Comparison of ENCODE assay signal across 1 cellular context in the genomic region with DNA sequence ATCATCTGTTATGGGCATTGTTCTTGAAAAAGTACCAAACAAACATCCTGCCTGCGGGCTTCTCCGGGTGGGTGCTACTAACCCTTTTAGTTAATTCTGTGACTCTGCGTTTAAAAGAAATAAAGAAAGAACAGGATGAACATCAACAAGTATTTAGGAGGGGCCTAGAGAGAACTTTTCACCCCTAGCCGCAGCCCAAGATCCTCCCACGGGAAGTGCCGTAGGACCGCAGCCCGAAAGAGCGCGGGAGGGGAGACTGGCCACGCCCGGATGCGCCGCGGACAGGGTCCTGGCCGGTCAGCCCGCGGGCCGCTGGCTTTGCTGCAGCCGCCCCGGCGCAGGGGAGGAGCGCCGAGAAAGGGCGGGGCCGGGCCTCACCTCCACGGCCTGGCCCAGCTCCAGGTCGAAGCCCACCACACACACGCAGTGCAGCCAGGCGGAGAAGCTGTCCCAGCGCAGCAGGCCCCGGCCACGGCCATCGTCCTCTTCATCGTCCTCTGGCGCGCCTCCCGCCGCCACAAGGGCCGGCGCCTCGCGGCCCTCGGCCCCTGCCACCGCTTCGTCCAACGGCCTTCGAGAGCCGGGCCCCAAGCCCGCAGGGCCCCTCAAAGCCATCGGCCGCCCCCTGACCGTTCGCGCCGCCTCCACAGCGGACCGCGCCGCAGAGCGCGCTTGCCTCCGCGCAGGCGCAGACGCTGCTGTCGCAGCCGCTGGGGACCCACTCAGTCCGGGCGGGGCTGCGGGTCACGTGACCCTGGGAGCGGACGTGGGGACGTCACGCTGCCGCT.
A peak's percentile ranks its signal among the peaks of the same experiment; 100 is the strongest.
TF ChIP-seq lines count a peak whose summit lies in the region.

A gene with protein sequence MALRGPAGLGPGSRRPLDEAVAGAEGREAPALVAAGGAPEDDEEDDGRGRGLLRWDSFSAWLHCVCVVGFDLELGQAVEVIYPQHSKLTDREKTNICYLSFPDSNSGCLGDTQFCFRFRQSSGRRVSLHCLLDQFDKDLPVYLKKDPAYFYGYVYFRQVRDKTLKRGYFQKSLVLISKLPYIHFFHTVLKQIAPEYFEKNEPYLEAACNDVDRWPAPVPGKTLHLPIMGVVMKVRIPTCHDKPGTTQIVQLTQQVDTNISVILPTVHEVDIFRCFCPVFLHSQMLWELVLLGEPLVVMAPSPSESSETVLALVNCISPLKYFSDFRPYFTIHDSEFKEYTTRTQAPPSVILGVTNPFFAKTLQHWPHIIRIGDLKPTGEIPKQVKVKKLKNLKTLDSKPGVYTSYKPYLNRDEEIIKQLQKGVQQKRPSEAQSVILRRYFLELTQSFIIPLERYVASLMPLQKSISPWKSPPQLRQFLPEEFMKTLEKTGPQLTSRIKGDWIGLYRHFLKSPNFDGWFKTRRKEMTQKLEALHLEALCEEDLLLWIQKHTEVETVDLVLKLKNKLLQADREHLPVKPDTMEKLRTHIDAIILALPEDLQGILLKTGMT (minus strand): TSS at position 674 of the 788 bp plus-strand sequence. CDS start 59 bp downstream, at position 615.

TF ChIP-seq in HepG2, 621 proteins besides CTCF, POLR2A, EP300 and RAD21 (continued from another document and continues in another):
- TF ChIP-seq, protein P1, sequence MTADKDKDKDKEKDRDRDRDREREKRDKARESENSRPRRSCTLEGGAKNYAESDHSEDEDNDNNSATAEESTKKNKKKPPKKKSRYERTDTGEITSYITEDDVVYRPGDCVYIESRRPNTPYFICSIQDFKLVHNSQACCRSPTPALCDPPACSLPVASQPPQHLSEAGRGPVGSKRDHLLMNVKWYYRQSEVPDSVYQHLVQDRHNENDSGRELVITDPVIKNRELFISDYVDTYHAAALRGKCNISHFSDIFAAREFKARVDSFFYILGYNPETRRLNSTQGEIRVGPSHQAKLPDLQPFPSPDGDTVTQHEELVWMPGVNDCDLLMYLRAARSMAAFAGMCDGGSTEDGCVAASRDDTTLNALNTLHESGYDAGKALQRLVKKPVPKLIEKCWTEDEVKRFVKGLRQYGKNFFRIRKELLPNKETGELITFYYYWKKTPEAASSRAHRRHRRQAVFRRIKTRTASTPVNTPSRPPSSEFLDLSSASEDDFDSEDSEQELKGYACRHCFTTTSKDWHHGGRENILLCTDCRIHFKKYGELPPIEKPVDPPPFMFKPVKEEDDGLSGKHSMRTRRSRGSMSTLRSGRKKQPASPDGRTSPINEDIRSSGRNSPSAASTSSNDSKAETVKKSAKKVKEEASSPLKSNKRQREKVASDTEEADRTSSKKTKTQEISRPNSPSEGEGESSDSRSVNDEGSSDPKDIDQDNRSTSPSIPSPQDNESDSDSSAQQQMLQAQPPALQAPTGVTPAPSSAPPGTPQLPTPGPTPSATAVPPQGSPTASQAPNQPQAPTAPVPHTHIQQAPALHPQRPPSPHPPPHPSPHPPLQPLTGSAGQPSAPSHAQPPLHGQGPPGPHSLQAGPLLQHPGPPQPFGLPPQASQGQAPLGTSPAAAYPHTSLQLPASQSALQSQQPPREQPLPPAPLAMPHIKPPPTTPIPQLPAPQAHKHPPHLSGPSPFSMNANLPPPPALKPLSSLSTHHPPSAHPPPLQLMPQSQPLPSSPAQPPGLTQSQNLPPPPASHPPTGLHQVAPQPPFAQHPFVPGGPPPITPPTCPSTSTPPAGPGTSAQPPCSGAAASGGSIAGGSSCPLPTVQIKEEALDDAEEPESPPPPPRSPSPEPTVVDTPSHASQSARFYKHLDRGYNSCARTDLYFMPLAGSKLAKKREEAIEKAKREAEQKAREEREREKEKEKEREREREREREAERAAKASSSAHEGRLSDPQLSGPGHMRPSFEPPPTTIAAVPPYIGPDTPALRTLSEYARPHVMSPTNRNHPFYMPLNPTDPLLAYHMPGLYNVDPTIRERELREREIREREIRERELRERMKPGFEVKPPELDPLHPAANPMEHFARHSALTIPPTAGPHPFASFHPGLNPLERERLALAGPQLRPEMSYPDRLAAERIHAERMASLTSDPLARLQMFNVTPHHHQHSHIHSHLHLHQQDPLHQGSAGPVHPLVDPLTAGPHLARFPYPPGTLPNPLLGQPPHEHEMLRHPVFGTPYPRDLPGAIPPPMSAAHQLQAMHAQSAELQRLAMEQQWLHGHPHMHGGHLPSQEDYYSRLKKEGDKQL (CRISPR knock-in tag; IDR thresholded peaks at IDR 0.05; ENCODE audit: low read depth) = peak; percentile 30; the same call in 1 of the 2 replicates
- no peak for TF ChIP-seq ZNF75D (CRISPR knock-in tag; IDR thresholded peaks at IDR 0.05; ENCODE audit: borderline replicate concordance)
- TF ChIP-seq JARID2 (CRISPR knock-in tag; IDR thresholded peaks at IDR 0.05; ENCODE audit: insufficient replicate concordance) = no peak
- TF ChIP-seq ZNF180 (CRISPR knock-in tag; IDR thresholded peaks at IDR 0.05; ENCODE audit: borderline replicate concordance, low read depth) = 0 out of 2 replicates have a peak, but pooled peaks have one; percentile 39
- TF ChIP-seq ZC3H4 (CRISPR knock-in tag; IDR thresholded peaks at IDR 0.05; ENCODE audit: borderline replicate concordance) = no peak
- no peak for TF ChIP-seq ZMYM2 (CRISPR knock-in tag; IDR thresholded peaks at IDR 0.05)
- TF ChIP-seq ZNF781 (CRISPR knock-in tag; IDR thresholded peaks at IDR 0.05; ENCODE audit: borderline replicate concordance, not compliant biosample characterization) = no peak
- TF ChIP-seq MAFF (IDR thresholded peaks at IDR 0.05; ENCODE audit: low read depth, low read length) = no peak
- TF ChIP-seq, protein P2, sequence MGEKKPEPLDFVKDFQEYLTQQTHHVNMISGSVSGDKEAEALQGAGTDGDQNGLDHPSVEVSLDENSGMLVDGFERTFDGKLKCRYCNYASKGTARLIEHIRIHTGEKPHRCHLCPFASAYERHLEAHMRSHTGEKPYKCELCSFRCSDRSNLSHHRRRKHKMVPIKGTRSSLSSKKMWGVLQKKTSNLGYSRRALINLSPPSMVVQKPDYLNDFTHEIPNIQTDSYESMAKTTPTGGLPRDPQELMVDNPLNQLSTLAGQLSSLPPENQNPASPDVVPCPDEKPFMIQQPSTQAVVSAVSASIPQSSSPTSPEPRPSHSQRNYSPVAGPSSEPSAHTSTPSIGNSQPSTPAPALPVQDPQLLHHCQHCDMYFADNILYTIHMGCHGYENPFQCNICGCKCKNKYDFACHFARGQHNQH (CRISPR knock-in tag; IDR thresholded peaks at IDR 0.05) = peak; percentile 68; the same call in 1 of the 2 replicates
- TF ChIP-seq U2AF1 (optimal IDR thresholded peaks at IDR 0.05; ENCODE audit: low read depth, low read length) = no peak
- peak; percentile 90; the same call in 1 of the 2 replicates for TF ChIP-seq GLI4 (CRISPR knock-in tag; IDR thresholded peaks at IDR 0.05; ENCODE audit: borderline replicate concordance)
- TF ChIP-seq ZNF30 (CRISPR knock-in tag; IDR thresholded peaks at IDR 0.05) = no peak; the same call in 1 of the 2 replicates
- TF ChIP-seq NPAS2 (CRISPR knock-in tag; IDR thresholded peaks at IDR 0.05; ENCODE audit: borderline replicate concordance) = no peak
- peak; percentile 25; the same call in 1 of the 2 replicates for TF ChIP-seq GZF1 (CRISPR knock-in tag; IDR thresholded peaks at IDR 0.05)
- peak; percentile 59; the same call in 1 of the 2 replicates for TF ChIP-seq GFI1 (CRISPR knock-in tag; IDR thresholded peaks at IDR 0.05; ENCODE audit: borderline replicate concordance)
- TF ChIP-seq NR2C2 (CRISPR knock-in tag; IDR thresholded peaks at IDR 0.05; ENCODE audit: borderline replicate concordance) = peak; percentile 78
- TF ChIP-seq ZNF547 (CRISPR knock-in tag; IDR thresholded peaks at IDR 0.05) = peak; percentile 99
- TF ChIP-seq, protein P3, sequence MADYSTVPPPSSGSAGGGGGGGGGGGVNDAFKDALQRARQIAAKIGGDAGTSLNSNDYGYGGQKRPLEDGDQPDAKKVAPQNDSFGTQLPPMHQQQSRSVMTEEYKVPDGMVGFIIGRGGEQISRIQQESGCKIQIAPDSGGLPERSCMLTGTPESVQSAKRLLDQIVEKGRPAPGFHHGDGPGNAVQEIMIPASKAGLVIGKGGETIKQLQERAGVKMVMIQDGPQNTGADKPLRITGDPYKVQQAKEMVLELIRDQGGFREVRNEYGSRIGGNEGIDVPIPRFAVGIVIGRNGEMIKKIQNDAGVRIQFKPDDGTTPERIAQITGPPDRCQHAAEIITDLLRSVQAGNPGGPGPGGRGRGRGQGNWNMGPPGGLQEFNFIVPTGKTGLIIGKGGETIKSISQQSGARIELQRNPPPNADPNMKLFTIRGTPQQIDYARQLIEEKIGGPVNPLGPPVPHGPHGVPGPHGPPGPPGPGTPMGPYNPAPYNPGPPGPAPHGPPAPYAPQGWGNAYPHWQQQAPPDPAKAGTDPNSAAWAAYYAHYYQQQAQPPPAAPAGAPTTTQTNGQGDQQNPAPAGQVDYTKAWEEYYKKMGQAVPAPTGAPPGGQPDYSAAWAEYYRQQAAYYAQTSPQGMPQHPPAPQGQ (CRISPR knock-in tag; IDR thresholded peaks at IDR 0.05; ENCODE audit: borderline replicate concordance) = no peak
- peak; percentile 97 for TF ChIP-seq SRY (CRISPR knock-in tag; IDR thresholded peaks at IDR 0.05)
- TF ChIP-seq, protein P4, sequence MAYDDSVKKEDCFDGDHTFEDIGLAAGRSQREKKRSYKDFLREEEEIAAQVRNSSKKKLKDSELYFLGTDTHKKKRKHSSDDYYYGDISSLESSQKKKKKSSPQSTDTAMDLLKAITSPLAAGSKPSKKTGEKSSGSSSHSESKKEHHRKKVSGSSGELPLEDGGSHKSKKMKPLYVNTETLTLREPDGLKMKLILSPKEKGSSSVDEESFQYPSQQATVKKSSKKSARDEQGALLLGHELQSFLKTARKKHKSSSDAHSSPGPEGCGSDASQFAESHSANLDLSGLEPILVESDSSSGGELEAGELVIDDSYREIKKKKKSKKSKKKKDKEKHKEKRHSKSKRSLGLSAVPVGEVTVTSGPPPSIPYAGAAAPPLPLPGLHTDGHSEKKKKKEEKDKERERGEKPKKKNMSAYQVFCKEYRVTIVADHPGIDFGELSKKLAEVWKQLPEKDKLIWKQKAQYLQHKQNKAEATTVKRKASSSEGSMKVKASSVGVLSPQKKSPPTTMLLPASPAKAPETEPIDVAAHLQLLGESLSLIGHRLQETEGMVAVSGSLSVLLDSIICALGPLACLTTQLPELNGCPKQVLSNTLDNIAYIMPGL (CRISPR knock-in tag; IDR thresholded peaks at IDR 0.05; ENCODE audit: borderline replicate concordance in 1 of 2, low read depth in 1 of 2) = peak; percentile 60 to 73; a peak in 3 of 4 replicates
- TF ChIP-seq, protein P5, sequence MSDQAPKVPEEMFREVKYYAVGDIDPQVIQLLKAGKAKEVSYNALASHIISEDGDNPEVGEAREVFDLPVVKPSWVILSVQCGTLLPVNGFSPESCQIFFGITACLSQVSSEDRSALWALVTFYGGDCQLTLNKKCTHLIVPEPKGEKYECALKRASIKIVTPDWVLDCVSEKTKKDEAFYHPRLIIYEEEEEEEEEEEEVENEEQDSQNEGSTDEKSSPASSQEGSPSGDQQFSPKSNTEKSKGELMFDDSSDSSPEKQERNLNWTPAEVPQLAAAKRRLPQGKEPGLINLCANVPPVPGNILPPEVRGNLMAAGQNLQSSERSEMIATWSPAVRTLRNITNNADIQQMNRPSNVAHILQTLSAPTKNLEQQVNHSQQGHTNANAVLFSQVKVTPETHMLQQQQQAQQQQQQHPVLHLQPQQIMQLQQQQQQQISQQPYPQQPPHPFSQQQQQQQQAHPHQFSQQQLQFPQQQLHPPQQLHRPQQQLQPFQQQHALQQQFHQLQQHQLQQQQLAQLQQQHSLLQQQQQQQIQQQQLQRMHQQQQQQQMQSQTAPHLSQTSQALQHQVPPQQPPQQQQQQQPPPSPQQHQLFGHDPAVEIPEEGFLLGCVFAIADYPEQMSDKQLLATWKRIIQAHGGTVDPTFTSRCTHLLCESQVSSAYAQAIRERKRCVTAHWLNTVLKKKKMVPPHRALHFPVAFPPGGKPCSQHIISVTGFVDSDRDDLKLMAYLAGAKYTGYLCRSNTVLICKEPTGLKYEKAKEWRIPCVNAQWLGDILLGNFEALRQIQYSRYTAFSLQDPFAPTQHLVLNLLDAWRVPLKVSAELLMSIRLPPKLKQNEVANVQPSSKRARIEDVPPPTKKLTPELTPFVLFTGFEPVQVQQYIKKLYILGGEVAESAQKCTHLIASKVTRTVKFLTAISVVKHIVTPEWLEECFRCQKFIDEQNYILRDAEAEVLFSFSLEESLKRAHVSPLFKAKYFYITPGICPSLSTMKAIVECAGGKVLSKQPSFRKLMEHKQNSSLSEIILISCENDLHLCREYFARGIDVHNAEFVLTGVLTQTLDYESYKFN (CRISPR knock-in tag; conservative IDR thresholded peaks at IDR 0.05) = peak; percentile 63
- no peak for TF ChIP-seq ZNF737 (CRISPR knock-in tag; IDR thresholded peaks at IDR 0.05; ENCODE audit: borderline replicate concordance)
- TF ChIP-seq ISX (CRISPR knock-in tag; conservative IDR thresholded peaks at IDR 0.05) = 0 out of 2 replicates have a peak, but pooled peaks have one; percentile 79
- no peak for TF ChIP-seq ZNF496 (CRISPR knock-in tag; IDR thresholded peaks at IDR 0.05; ENCODE audit: insufficient replicate concordance)
- 0 out of 2 replicates have a peak, but pooled peaks have one; percentile 22 for TF ChIP-seq GTF2F1 (IDR thresholded peaks at IDR 0.05; ENCODE audit: low read length)
- TF ChIP-seq POGZ (CRISPR knock-in tag; IDR thresholded peaks at IDR 0.05) = no peak; the same call in 1 of the 2 replicates
- no peak for TF ChIP-seq FIP1L1 (IDR thresholded peaks at IDR 0.05; ENCODE audit: borderline replicate concordance, insufficient read depth, low read depth, low read length)
- TF ChIP-seq, protein P6, sequence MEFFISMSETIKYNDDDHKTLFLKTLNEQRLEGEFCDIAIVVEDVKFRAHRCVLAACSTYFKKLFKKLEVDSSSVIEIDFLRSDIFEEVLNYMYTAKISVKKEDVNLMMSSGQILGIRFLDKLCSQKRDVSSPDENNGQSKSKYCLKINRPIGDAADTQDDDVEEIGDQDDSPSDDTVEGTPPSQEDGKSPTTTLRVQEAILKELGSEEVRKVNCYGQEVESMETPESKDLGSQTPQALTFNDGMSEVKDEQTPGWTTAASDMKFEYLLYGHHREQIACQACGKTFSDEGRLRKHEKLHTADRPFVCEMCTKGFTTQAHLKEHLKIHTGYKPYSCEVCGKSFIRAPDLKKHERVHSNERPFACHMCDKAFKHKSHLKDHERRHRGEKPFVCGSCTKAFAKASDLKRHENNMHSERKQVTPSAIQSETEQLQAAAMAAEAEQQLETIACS (CRISPR knock-in tag; IDR thresholded peaks at IDR 0.05) = peak; percentile 33; the same call in 1 of the 2 replicates
- TF ChIP-seq ZNF234 (CRISPR knock-in tag; conservative IDR thresholded peaks at IDR 0.05) = peak; percentile 95; the same call in 1 of the 2 replicates
- TF ChIP-seq, protein P7, sequence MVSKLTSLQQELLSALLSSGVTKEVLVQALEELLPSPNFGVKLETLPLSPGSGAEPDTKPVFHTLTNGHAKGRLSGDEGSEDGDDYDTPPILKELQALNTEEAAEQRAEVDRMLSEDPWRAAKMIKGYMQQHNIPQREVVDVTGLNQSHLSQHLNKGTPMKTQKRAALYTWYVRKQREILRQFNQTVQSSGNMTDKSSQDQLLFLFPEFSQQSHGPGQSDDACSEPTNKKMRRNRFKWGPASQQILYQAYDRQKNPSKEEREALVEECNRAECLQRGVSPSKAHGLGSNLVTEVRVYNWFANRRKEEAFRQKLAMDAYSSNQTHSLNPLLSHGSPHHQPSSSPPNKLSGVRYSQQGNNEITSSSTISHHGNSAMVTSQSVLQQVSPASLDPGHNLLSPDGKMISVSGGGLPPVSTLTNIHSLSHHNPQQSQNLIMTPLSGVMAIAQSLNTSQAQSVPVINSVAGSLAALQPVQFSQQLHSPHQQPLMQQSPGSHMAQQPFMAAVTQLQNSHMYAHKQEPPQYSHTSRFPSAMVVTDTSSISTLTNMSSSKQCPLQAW (CRISPR knock-in tag; IDR thresholded peaks at IDR 0.05) = no peak
- TF ChIP-seq GTF3A (CRISPR knock-in tag; conservative IDR thresholded peaks at IDR 0.05) = 0 out of 2 replicates have a peak, but pooled peaks have one; percentile 40
